Comparison of ENCODE assay signal across 8 cellular contexts in genomic region chr11:46560300-46561025, GRCh38. TPM values are rescaled to one million over a fixed set of nuclear protein-coding genes. Genes with fewer than 3 reads are reported as not detected.
DNase-seq lines count a peak whose midpoint lies in the region; ATAC-seq and TF ChIP-seq lines count a peak whose summit lies in the region.

No MANE protein-coding gene starts in this region.

- WGBS in lower leg skin, 2 donors, result 3 to 4% methylated on average over 6 of the region's 6 CpGs

- H3K9me3 Mint-ChIP-seq in activated T-helper 1 cell treated with anti-CD3 and anti-CD28 coated beads, Interleukin-12 subunit alpha, Interleukin-12 subunit beta, Interleukin-2, Interleukin-4 antibody, amounts not matched to agents 30 ng/mL and 10 ng/mL and 1 ng/mL, durations not matched to agents 14 hours and 24 hours and 36 hours, result no peaks in the 10 kb centered on the region
- H3K9me3 Mint-ChIP-seq in stimulated activated naive B cell treated with anti-CD40 and anti-IgM and Interleukin-4, amounts not matched to agents 10 μg/mL and 1 μg/mL and 100 μg/mL, for 72 hours, result no peaks in the 10 kb centered on the region

- H3K27ac Mint-ChIP-seq in activated T-helper 1 cell treated with anti-CD3 and anti-CD28 coated beads, Interleukin-12 subunit alpha, Interleukin-12 subunit beta, Interleukin-2, Interleukin-4 antibody, amounts not matched to agents 30 ng/mL and 10 ng/mL and 1 ng/mL, durations not matched to agents 14 hours and 24 hours and 36 hours, result peak overlapping the region; percentile 76
- H3K27ac Mint-ChIP-seq in stimulated activated naive B cell treated with anti-CD40 and anti-IgM and Interleukin-4, amounts not matched to agents 10 μg/mL and 1 μg/mL and 100 μg/mL, for 72 hours, result peak overlapping the region; percentile 94

- peak; percentile 30 to 54 for ATAC-seq in left cardiac atrium
- peak; percentile 38 to 66 for ATAC-seq in stimulated activated naive B cell treated with anti-CD40 and anti-IgM and Interleukin-4, amounts not matched to agents 10 μg/mL and 1 μg/mL and 100 μg/mL, for 72 hours (replicated peaks)
- ATAC-seq in HG03378 (IDR thresholded peaks at IDR 0.05; ENCODE audit: unreplicated experiment), result no peak

- no peak for TF ChIP-seq CTCF in lower leg skin (IDR thresholded peaks at IDR 0.05)

- H3K36me3 Mint-ChIP-seq in activated T-helper 1 cell treated with anti-CD3 and anti-CD28 coated beads, Interleukin-12 subunit alpha, Interleukin-12 subunit beta, Interleukin-2, Interleukin-4 antibody, amounts not matched to agents 30 ng/mL and 10 ng/mL and 1 ng/mL, durations not matched to agents 14 hours and 24 hours and 36 hours (ENCODE audit: low read depth), result peaks cover 3% of the 10 kb centered on the region
- H3K36me3 Mint-ChIP-seq in stimulated activated naive B cell treated with anti-CD40 and anti-IgM and Interleukin-4, amounts not matched to agents 10 μg/mL and 1 μg/mL and 100 μg/mL, for 72 hours, result peaks cover 3 to 4% of the 10 kb centered on the region in 2 donors

- DNase-seq in stimulated activated CD4-positive, alpha-beta T cell treated with anti-CD3 and anti-CD28 coated beads, Interleukin-15, amount 100 ng/mL, for 24 hours, result peak; percentile 27
- no peak for DNase-seq in stimulated activated CD4-positive, alpha-beta T cell treated with anti-CD3 and anti-CD28 coated beads, Interleukin-1b, Interleukin-23, amount 100 ng/mL, for 48 hours
- DNase-seq in HT1080 (ENCODE audit: low read depth), result peak; percentile 39
- peak; percentile 16 for DNase-seq in activated T-helper 1 cell treated with anti-CD3 and anti-CD28 coated beads, Interleukin-12 subunit alpha, Interleukin-12 subunit beta, Interleukin-2, Interleukin-4 antibody, amounts not matched to agents 30 ng/mL and 10 ng/mL and 1 ng/mL, durations not matched to agents 14 hours and 24 hours and 36 hours (ENCODE audit: low spot score)
- DNase-seq in left cardiac atrium, result no peak
- DNase-seq in stimulated activated naive B cell treated with anti-CD40 and anti-IgM and Interleukin-4, amounts not matched to agents 10 μg/mL and 1 μg/mL and 100 μg/mL, for 72 hours, result no peak
- DNase-seq in lower leg skin (ENCODE audit: low spot score in 2 of 2), result no peak

- intact Hi-C loops in activated T-helper 1 cell treated with anti-CD3 and anti-CD28 coated beads, Interleukin-12 subunit alpha, Interleukin-12 subunit beta, Interleukin-2, Interleukin-4 antibody, amounts not matched to agents 30 ng/mL and 10 ng/mL and 1 ng/mL, durations not matched to agents 14 hours and 24 hours and 36 hours (cut with micrococcal nuclease), result loop anchor here (2.0 kb wide), 1 partner anchor 34 kb away; the partner anchor contains the start of gene AMBRA1
- intact Hi-C loops in left cardiac atrium (cut with DNase I), result no loop called here
- intact Hi-C loops in lower leg skin (cut with DNase I; ENCODE audit: low total_unique reads), result loop anchor here (10.0 kb wide), 1 partner anchor 54 kb away; the partner anchor contains the start of genes ATG13 and HARBI1

- no peaks in the 10 kb centered on the region for H3K27me3 Mint-ChIP-seq in activated T-helper 1 cell treated with anti-CD3 and anti-CD28 coated beads, Interleukin-12 subunit alpha, Interleukin-12 subunit beta, Interleukin-2, Interleukin-4 antibody, amounts not matched to agents 30 ng/mL and 10 ng/mL and 1 ng/mL, durations not matched to agents 14 hours and 24 hours and 36 hours (ENCODE audit: insufficient read depth)
- no peaks in the 10 kb centered on the region for H3K27me3 Mint-ChIP-seq in stimulated activated naive B cell treated with anti-CD40 and anti-IgM and Interleukin-4, amounts not matched to agents 10 μg/mL and 1 μg/mL and 100 μg/mL, for 72 hours

- H3K4me1 Mint-ChIP-seq in activated T-helper 1 cell treated with anti-CD3 and anti-CD28 coated beads, Interleukin-12 subunit alpha, Interleukin-12 subunit beta, Interleukin-2, Interleukin-4 antibody, amounts not matched to agents 30 ng/mL and 10 ng/mL and 1 ng/mL, durations not matched to agents 14 hours and 24 hours and 36 hours (ENCODE audit: low read depth), result peaks cover 59% of the 10 kb centered on the region
- peaks cover 23 to 52% of the 10 kb centered on the region in 2 donors for H3K4me1 Mint-ChIP-seq in stimulated activated naive B cell treated with anti-CD40 and anti-IgM and Interleukin-4, amounts not matched to agents 10 μg/mL and 1 μg/mL and 100 μg/mL, for 72 hours

- no peak for TF ChIP-seq POLR2A in lower leg skin (IDR thresholded peaks at IDR 0.05)

- H3K4me3 ChIP-seq in lower leg skin (ENCODE audit: low read depth, poor library complexity, severe bottlenecking), result no peak overlapping the region

- peak overlapping the region; percentile 85 for H3K4me3 Mint-ChIP-seq in activated T-helper 1 cell treated with anti-CD3 and anti-CD28 coated beads, Interleukin-12 subunit alpha, Interleukin-12 subunit beta, Interleukin-2, Interleukin-4 antibody, amounts not matched to agents 30 ng/mL and 10 ng/mL and 1 ng/mL, durations not matched to agents 14 hours and 24 hours and 36 hours
- peak overlapping the region; percentile 80 to 87 for H3K4me3 Mint-ChIP-seq in stimulated activated naive B cell treated with anti-CD40 and anti-IgM and Interleukin-4, amounts not matched to agents 10 μg/mL and 1 μg/mL and 100 μg/mL, for 72 hours

RNA-seq across cellular contexts. Expression of gene AMBRA1, which starts 33.4 kb away (rescaled TPM):
- total RNA-seq in HT1080 (2014; rRNA removed; shearing (Covaris generic)), result 15.3 and 17.2 TPM in 2 replicates
- polyA plus RNA-seq in HT1080 (2015; cell fraction: cytosol; rRNA removed), result 9.2 and 12.1 TPM in 2 replicates
- 20.5 and 27.2 TPM in 2 replicates for polyA plus RNA-seq in HT1080 (2015; cell fraction: nucleus; rRNA removed)
- total RNA-seq in activated T-helper 1 cell treated with anti-CD3 and anti-CD28 coated beads, Interleukin-12 subunit alpha, Interleukin-12 subunit beta, Interleukin-2, Interleukin-4 antibody, amounts not matched to agents 30 ng/mL and 10 ng/mL and 1 ng/mL, durations not matched to agents 14 hours and 24 hours and 36 hours, result 35.7 and 37.9 TPM in 2 replicates
- total RNA-seq in left cardiac atrium (10 to 100 TPM; 14.9 to 20.1 TPM), lower leg skin (10 to 100 TPM; 31.5 to 67.5 (median 36.2) TPM)

RNA-seq across cellular contexts. Expression of gene HARBI1, which starts 56.6 kb away (rescaled TPM):
- total RNA-seq in HT1080 (2014; rRNA removed; shearing (Covaris generic)), result 4.5 TPM in 2 replicates
- 4.2 and 4.5 TPM in 2 replicates for polyA plus RNA-seq in HT1080 (2015; cell fraction: cytosol; rRNA removed)
- polyA plus RNA-seq in HT1080 (2015; cell fraction: nucleus; rRNA removed), result 3.7 and 5.3 TPM in 2 replicates
- total RNA-seq in activated T-helper 1 cell treated with anti-CD3 and anti-CD28 coated beads, Interleukin-12 subunit alpha, Interleukin-12 subunit beta, Interleukin-2, Interleukin-4 antibody, amounts not matched to agents 30 ng/mL and 10 ng/mL and 1 ng/mL, durations not matched to agents 14 hours and 24 hours and 36 hours, result 4.5 and 5.3 TPM in 2 replicates
- total RNA-seq in left cardiac atrium (1 to 10 TPM; 2.9 to 3.9 TPM), lower leg skin (1 to 10 TPM; 3.0 to 6.5 (median 4.8) TPM)

RNA-seq across cellular contexts. Expression of gene ATG13, which starts 56.9 kb away (rescaled TPM):
- total RNA-seq in HT1080 (2014; rRNA removed; shearing (Covaris generic)), result 68.6 and 117 TPM in 2 replicates
- 54.8 and 61.7 TPM in 2 replicates for polyA plus RNA-seq in HT1080 (2015; cell fraction: cytosol; rRNA removed)
- 73.1 and 78.6 TPM in 2 replicates for polyA plus RNA-seq in HT1080 (2015; cell fraction: nucleus; rRNA removed)
- 66.4 and 73.8 TPM in 2 replicates for total RNA-seq in activated T-helper 1 cell treated with anti-CD3 and anti-CD28 coated beads, Interleukin-12 subunit alpha, Interleukin-12 subunit beta, Interleukin-2, Interleukin-4 antibody, amounts not matched to agents 30 ng/mL and 10 ng/mL and 1 ng/mL, durations not matched to agents 14 hours and 24 hours and 36 hours
- 10 to 100 TPM; 51.4 to 52.1 TPM for total RNA-seq in left cardiac atrium
- 100 to 1,000 TPM in 2 of 4 donors, 10 to 100 TPM in 2; 42.0 to 151 (median 98.0) TPM for total RNA-seq in lower leg skin

Comparison
In these comparisons a context has a peak if more than half of its experiments do, and no peak if none do; other contexts are left out.
1. DNase-seq: peak in stimulated activated CD4-positive, alpha-beta T cell treated with anti-CD3 and anti-CD28 coated beads, Interleukin-15, amount 100 ng/mL, for 24 hours (single experiment), HT1080 (single experiment) and activated T-helper 1 cell treated with anti-CD3 and anti-CD28 coated beads, Interleukin-12 subunit alpha, Interleukin-12 subunit beta, Interleukin-2, Interleukin-4 antibody, amounts not matched to agents 30 ng/mL and 10 ng/mL and 1 ng/mL, durations not matched to agents 14 hours and 24 hours and 36 hours (single experiment); none in stimulated activated CD4-positive, alpha-beta T cell treated with anti-CD3 and anti-CD28 coated beads, Interleukin-1b, Interleukin-23, amount 100 ng/mL, for 48 hours (single experiment), left cardiac atrium (single experiment), stimulated activated naive B cell treated with anti-CD40 and anti-IgM and Interleukin-4, amounts not matched to agents 10 μg/mL and 1 μg/mL and 100 μg/mL, for 72 hours (single experiment) and lower leg skin (0 of 2).
2. intact Hi-C loops: an anchor here in activated T-helper 1 cell treated with anti-CD3 and anti-CD28 coated beads, Interleukin-12 subunit alpha, Interleukin-12 subunit beta, Interleukin-2, Interleukin-4 antibody, amounts not matched to agents 30 ng/mL and 10 ng/mL and 1 ng/mL, durations not matched to agents 14 hours and 24 hours and 36 hours (2.0 kb wide) and lower leg skin (10.0 kb wide); none called in left cardiac atrium.